ENCODE assay signal across 9 cellular contexts in the genomic region with DNA sequence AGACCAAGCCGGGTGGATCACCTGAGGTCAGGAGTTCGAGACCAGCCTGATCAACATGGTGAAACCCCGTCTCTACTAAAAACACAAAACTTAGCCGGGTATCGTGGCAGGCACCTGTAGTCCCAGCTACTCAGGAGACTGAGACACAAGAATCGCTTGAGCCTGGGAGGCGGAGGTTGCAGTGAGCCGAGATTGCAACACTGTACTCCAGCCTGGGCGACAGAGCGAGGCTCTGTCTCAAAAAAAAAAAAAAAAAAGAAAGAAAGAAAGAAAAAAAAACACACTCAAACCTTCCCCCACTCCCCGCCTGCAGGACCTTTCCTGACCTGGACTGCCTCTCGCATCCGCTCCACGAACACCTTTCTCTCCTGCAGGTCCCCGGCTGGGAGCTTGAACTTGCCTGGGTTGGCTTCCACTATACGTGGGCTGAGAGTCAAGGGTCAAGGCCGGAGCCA. TPM values are rescaled to one million over a fixed set of nuclear protein-coding genes. Genes with fewer than 3 reads are reported as not detected.
A peak's percentile ranks its signal among the peaks of the same experiment; 100 is the strongest.
DNase-seq lines count a peak whose midpoint lies in the region; ATAC-seq and TF ChIP-seq lines count a peak whose summit lies in the region.
"Not testable (repeated sequence)": the region's sequence is repeated elsewhere in the genome, so short reads cannot be mapped to it uniquely, and the experiment has no call there.
"Had no signal": no experiment of that assay in that cellular context is flagged by ENCODE, and none has a peak within 500 bp of the region (broad histone marks: within the 10 kb centered on the region; RNA-seq: fewer than 3 reads in every experiment).

No MANE protein-coding gene starts in this region.

- H3K4me3 Mint-ChIP-seq in CD14-positive monocyte, result peak overlapping the region; percentile 98 to 99
- peak overlapping the region; percentile 93 to 98 (median 96) for H3K4me3 Mint-ChIP-seq in IgD-negative memory B cell
- H3K4me3 Mint-ChIP-seq in T-helper 1 cell treated with Interleukin-12 subunit alpha and Interleukin-12 subunit beta and Interleukin-4 antibody, amounts not matched to agents 30 μg/mL and 1 μg/mL, for 36 hours, result peak overlapping the region; percentile 86

- H3K4me3 ChIP-seq in ascending aorta, result peak overlapping the region; percentile 92 to 97
- peak overlapping the region; percentile 88 for H3K4me3 ChIP-seq in epithelial cell of proximal tubule (ENCODE audit: low read depth, low read length)
- H3K4me3 ChIP-seq in neutrophil (ENCODE audit: low read depth in 1 of 2, low read length in 1 of 2), result peak overlapping the region; percentile 91 to 94
- H3K4me3 ChIP-seq in suprapubic skin, result peak overlapping the region; percentile 79

- TF ChIP-seq CTCF in CD14-positive monocyte (IDR thresholded peaks at IDR 0.05); ascending aorta (IDR thresholded peaks at IDR 0.05); epithelial cell of proximal tubule (conservative IDR thresholded peaks at IDR 0.05; ENCODE audit: low read depth, low read length); neutrophil (IDR thresholded peaks at IDR 0.05); suprapubic skin (IDR thresholded peaks at IDR 0.05): not testable (repeated sequence)

- H3K36me3 ChIP-seq in ascending aorta (peaks cover 15 to 21% of the 10 kb centered on the region in 2 donors), neutrophil (peaks cover 25% of the 10 kb centered on the region), suprapubic skin (peaks cover 14% of the 10 kb centered on the region)

- peaks cover 13 to 37% of the 10 kb centered on the region in 2 donors for H3K36me3 Mint-ChIP-seq in CD14-positive monocyte
- H3K36me3 Mint-ChIP-seq in IgD-negative memory B cell, result not testable (repeated sequence)
- H3K36me3 Mint-ChIP-seq in T-helper 1 cell treated with Interleukin-12 subunit alpha and Interleukin-12 subunit beta and Interleukin-4 antibody, amounts not matched to agents 30 μg/mL and 1 μg/mL, for 36 hours (ENCODE audit: low read depth), result peaks cover 15% of the 10 kb centered on the region

- not testable (repeated sequence) for DNase-seq in CD14-positive monocyte (ENCODE audit: low spot score); ascending aorta (ENCODE audit: low spot score in 2 of 2); epithelial cell of proximal tubule (ENCODE audit: low read depth); suprapubic skin (ENCODE audit: low spot score in 2 of 2)
- DNase-seq in left colon, result peak; percentile 24 to 47

- peaks cover 0 to 14% (median 8%) of the 10 kb centered on the region in 7 donors for H3K9me3 Mint-ChIP-seq in CD14-positive monocyte
- not testable (repeated sequence) for H3K9me3 Mint-ChIP-seq in IgD-negative memory B cell; T-helper 1 cell treated with Interleukin-12 subunit alpha and Interleukin-12 subunit beta and Interleukin-4 antibody, amounts not matched to agents 30 μg/mL and 1 μg/mL, for 36 hours

- H3K27ac ChIP-seq in ascending aorta (peak overlapping the region; percentile 99), neutrophil (peak overlapping the region; percentile 96), suprapubic skin (peak overlapping the region; percentile 97)

- peaks cover 0 to 11% (median 4%) of the 10 kb centered on the region in 3 donors for H3K27me3 Mint-ChIP-seq in CD14-positive monocyte (ENCODE audit: low read depth in 3 of 3)
- H3K27me3 Mint-ChIP-seq in IgD-negative memory B cell; T-helper 1 cell treated with Interleukin-12 subunit alpha and Interleukin-12 subunit beta and Interleukin-4 antibody, amounts not matched to agents 30 μg/mL and 1 μg/mL, for 36 hours (ENCODE audit: low read depth): not testable (repeated sequence)

- ATAC-seq in left colon, result not testable (repeated sequence)

- TF ChIP-seq POLR2A in suprapubic skin (IDR thresholded peaks at IDR 0.05), result not testable (repeated sequence)

- H3K9me3 ChIP-seq in ascending aorta, neutrophil, suprapubic skin: not testable (repeated sequence)

- WGBS in suprapubic skin, result 20% methylated on average over 17 of the region's 17 CpGs

- not testable (repeated sequence) for H3K27me3 ChIP-seq in ascending aorta, neutrophil, suprapubic skin

- H3K4me1 Mint-ChIP-seq in CD14-positive monocyte (peaks cover 31% of the 10 kb centered on the region), IgD-negative memory B cell (peaks cover 8 to 16% (median 10%) of the 10 kb centered on the region in 3 donors)
- peaks cover 31% of the 10 kb centered on the region for H3K4me1 Mint-ChIP-seq in T-helper 1 cell treated with Interleukin-12 subunit alpha and Interleukin-12 subunit beta and Interleukin-4 antibody, amounts not matched to agents 30 μg/mL and 1 μg/mL, for 36 hours (ENCODE audit: low read depth)

- H3K4me1 ChIP-seq in ascending aorta, result not testable (repeated sequence)
- H3K4me1 ChIP-seq in neutrophil (ENCODE audit: control insufficient read depth in 1 of 2, insufficient read depth in 1 of 2, low read depth in 1 of 2, low read length in 1 of 2) (peaks cover 49 to 62% of the 10 kb centered on the region in 2 experiments), suprapubic skin (peaks cover 22% of the 10 kb centered on the region)

- H3K27ac Mint-ChIP-seq in CD14-positive monocyte (peak overlapping the region; percentile 96 to 99 (median 99)), IgD-negative memory B cell (peak overlapping the region in 2 of 3 donors; percentile 31 to 99)
- H3K27ac Mint-ChIP-seq in T-helper 1 cell treated with Interleukin-12 subunit alpha and Interleukin-12 subunit beta and Interleukin-4 antibody, amounts not matched to agents 30 μg/mL and 1 μg/mL, for 36 hours, result peak overlapping the region; percentile 69

- intact Hi-C loops in CD14-positive monocyte (cut with micrococcal nuclease); ascending aorta (cut with DNase I); left colon (cut with DNase I, micrococcal nuclease): not testable (repeated sequence)

- not testable (repeated sequence) for TF ChIP-seq EP300 in suprapubic skin (IDR thresholded peaks at IDR 0.05)

RNA-seq across cellular contexts. Expression of a gene that starts 1.0 kb away (rescaled TPM):
- polyA plus RNA-seq in CD14-positive monocyte (100 to 1,000 TPM; 158 to 172 TPM), IgD-negative memory B cell (52.8 TPM)
- total RNA-seq in ascending aorta (31.6 TPM), epithelial cell of proximal tubule (89.0 and 92.7 TPM in 2 replicates), left colon (10 to 100 TPM; 48.0 to 66.0 TPM), suprapubic skin (100 to 1,000 TPM in 1 of 4 donors, 10 to 100 TPM in 3; 71.9 to 110 (median 82.2) TPM)

RNA-seq across cellular contexts. Expression of a gene that starts 1.0 kb away (rescaled TPM):
- polyA plus RNA-seq in CD14-positive monocyte, result 100 to 1,000 TPM; 355 to 601 TPM
- polyA plus RNA-seq in IgD-negative memory B cell, result 350 TPM
- 907 TPM for total RNA-seq in ascending aorta
- 105 and 145 TPM in 2 replicates for total RNA-seq in epithelial cell of proximal tubule
- total RNA-seq in left colon, result 100 to 1,000 TPM; 116 to 155 TPM
- 100 to 1,000 TPM; 154 to 377 (median 214) TPM for total RNA-seq in suprapubic skin

RNA-seq across cellular contexts. Expression of a gene that starts 31.1 kb away (rescaled TPM):
- polyA plus RNA-seq in CD14-positive monocyte, result 1 to 10 TPM; 1.1 to 2.2 TPM
- polyA plus RNA-seq in IgD-negative memory B cell, result 2.7 TPM
- total RNA-seq in ascending aorta, result 35.5 TPM
- 72.2 and 114 TPM in 2 replicates for total RNA-seq in epithelial cell of proximal tubule
- 10 to 100 TPM; 56.1 to 67.2 TPM for total RNA-seq in left colon
- total RNA-seq in suprapubic skin, result 10 to 100 TPM; 13.4 to 47.6 (median 35.3) TPM

RNA-seq across cellular contexts. Expression of a gene that starts 32.7 kb away (rescaled TPM):
- polyA plus RNA-seq in CD14-positive monocyte (10 to 100 TPM; 14.5 TPM), IgD-negative memory B cell (30.7 TPM)
- total RNA-seq in ascending aorta (17.3 TPM), epithelial cell of proximal tubule (49.9 and 56.1 TPM in 2 replicates), left colon (10 to 100 TPM; 22.0 to 23.6 TPM), suprapubic skin (10 to 100 TPM; 35.1 to 46.2 (median 40.6) TPM)

RNA-seq across cellular contexts. Expression of a gene that starts 46.5 kb away (rescaled TPM):
- 10 to 100 TPM; 35.7 to 37.1 TPM for polyA plus RNA-seq in CD14-positive monocyte
- 90.1 TPM for polyA plus RNA-seq in IgD-negative memory B cell
- 46.7 TPM for total RNA-seq in ascending aorta
- total RNA-seq in epithelial cell of proximal tubule, result 4.0 and 6.9 TPM in 2 replicates
- 1 to 10 TPM; 2.0 to 4.5 TPM for total RNA-seq in left colon
- total RNA-seq in suprapubic skin, result 1 to 10 TPM; 1.5 to 2.7 (median 2.2) TPM
- total RNA-seq: H4 had no signal
